Comparison of ENCODE assay signal across 19 cellular contexts in genomic region chr3:139307601-139308146, GRCh38. TPM values are rescaled to one million over a fixed set of nuclear protein-coding genes. Genes with fewer than 3 reads are reported as not detected.
A peak's percentile ranks its signal among the peaks of the same experiment; 100 is the strongest.
DNase-seq lines count a peak whose midpoint lies in the region; ATAC-seq, FAIRE-seq and TF ChIP-seq lines count a peak whose summit lies in the region.
"Had no signal": no experiment of that assay in that cellular context is flagged by ENCODE, and none has a peak within 500 bp of the region (broad histone marks: within the 10 kb centered on the region; RNA-seq: fewer than 3 reads in every experiment).

No MANE protein-coding gene starts in this region.

- ATAC-seq in A549: no peak
- ATAC-seq in omental fat pad (ENCODE audit: low FRiP score): no peak

- H3K4me1 Mint-ChIP-seq in HFFc6 (ENCODE audit: low read depth) (peaks cover 96% of the 10 kb centered on the region), neural progenitor cell (peaks cover 55% of the 10 kb centered on the region), endothelial cell (ENCODE audit: unreplicated experiment) (peaks cover 6% of the 10 kb centered on the region)

- TF ChIP-seq RAD21 in A549 (conservative IDR thresholded peaks at IDR 0.05 in 1 of 2, IDR thresholded peaks at IDR 0.05 in 1 of 2): no peak

- no peak for TF ChIP-seq POLR2A in A549 (IDR thresholded peaks at IDR 0.05; ENCODE audit: low read length)

- no peaks in the 10 kb centered on the region for H3K79me2 ChIP-seq in neural progenitor cell (ENCODE audit: low read depth)

- WGBS in A549 (ENCODE audit: missing lambda C conversion rate): 90% methylated on average over 5 of the region's 5 CpGs

- peaks cover 30% of the 10 kb centered on the region for H3K36me3 Mint-ChIP-seq in HFFc6 (ENCODE audit: low read depth)
- no peaks in the 10 kb centered on the region for H3K36me3 Mint-ChIP-seq in neural progenitor cell
- H3K36me3 Mint-ChIP-seq in endothelial cell (ENCODE audit: low read depth, unreplicated experiment): no peaks in the 10 kb centered on the region
- H3K36me3 Mint-ChIP-seq: IgD-negative memory B cell had no signal

- H3K27me3 Mint-ChIP-seq in HFFc6 (ENCODE audit: insufficient read depth): peaks cover 3% of the 10 kb centered on the region
- peaks cover 11% of the 10 kb centered on the region for H3K27me3 Mint-ChIP-seq in neural progenitor cell (ENCODE audit: insufficient read depth, low read depth)
- peaks cover 10% of the 10 kb centered on the region for H3K27me3 Mint-ChIP-seq in endothelial cell (ENCODE audit: unreplicated experiment)
- H3K27me3 Mint-ChIP-seq: IgD-negative memory B cell had no signal

- DNase-seq in A549 (ENCODE audit: low read depth in 1 of 2, low spot score in 1 of 2) (no peak), HFFc6 (no peak), astrocyte of the hippocampus (ENCODE audit: low read depth, low spot score) (peak; percentile 21), neural progenitor cell (ENCODE audit: low spot score) (no peak), NCI-H748 (lab: John Stamatoyannopoulos, UW; ENCODE audit: unreplicated experiment) (no peak), endothelial cell (ENCODE audit: low spot score) (no peak), omental fat pad (ENCODE audit: low spot score) (no peak)
- DNase-seq: BE2C, DMS79, Karpas-422, NCI-H1417, NCI-H1694 treated with DMSO at 0.1 percent for 48 hours, NCI-H2081 treated with DMSO at 0.1 percent for 48 hours, NCI-H2171 treated with DMSO at 0.1 percent for 48 hours, NCI-H524 treated with DMSO at 0.1 percent for 48 hours, Right ventricle myocardium superior had no signal

- H3K4me3 Mint-ChIP-seq in HFFc6 (peak overlapping the region; percentile 5; the same call in 1 of the 2 replicates), neural progenitor cell (peak overlapping the region; percentile 71), endothelial cell (ENCODE audit: unreplicated experiment) (no peak overlapping the region)
- H3K4me3 Mint-ChIP-seq: IgD-negative memory B cell had no signal

- H3K36me3 ChIP-seq in neural progenitor cell: no peaks in the 10 kb centered on the region
- H3K36me3 ChIP-seq: BE2C had no signal

- H3K27ac ChIP-seq in A549 (peak overlapping the region; percentile 88 to 92), neural progenitor cell (no peak overlapping the region)

- no peak overlapping the region for H3K9ac ChIP-seq in neural progenitor cell

- peaks cover 60% of the 10 kb centered on the region for H3K4me1 ChIP-seq in A549
- peaks cover 8% of the 10 kb centered on the region for H3K4me1 ChIP-seq in neural progenitor cell

- CTCF ChIA-PET in A549 (lab: Yijun Ruan, JAX): interaction anchor here (0.9 to 1.5 kb wide), 4 partner anchors 10 to 196 kb away, joined by 3 to 4 read pairs (median 3); no protein-coding TSS in a partner anchor

- H4K20me1 ChIP-seq in neural progenitor cell (ENCODE audit: low read depth): no peaks in the 10 kb centered on the region

- H3K9me3 Mint-ChIP-seq in HFFc6: no peaks in the 10 kb centered on the region; the same call in 1 of the 2 replicates
- peaks cover 2% of the 10 kb centered on the region for H3K9me3 Mint-ChIP-seq in neural progenitor cell
- no peaks in the 10 kb centered on the region for H3K9me3 Mint-ChIP-seq in endothelial cell (ENCODE audit: unreplicated experiment)

- POLR2A ChIA-PET in A549 (lab: Yijun Ruan, JAX): no interaction called here

- H3K27ac Mint-ChIP-seq in HFFc6 (peak overlapping the region; percentile 92), neural progenitor cell (peak overlapping the region; percentile 89), endothelial cell (ENCODE audit: unreplicated experiment) (no peak overlapping the region)

- no peaks in the 10 kb centered on the region for H3K27me3 ChIP-seq in neural progenitor cell
- H3K27me3 ChIP-seq: BE2C had no signal

- H3K4me2 ChIP-seq in A549: peak overlapping the region; percentile 72; the same call in 2 of the 3 replicates
- no peak overlapping the region for H3K4me2 ChIP-seq in neural progenitor cell

- H3K9me3 ChIP-seq in A549 (no peaks in the 10 kb centered on the region), neural progenitor cell (ENCODE audit: low read depth) (no peaks in the 10 kb centered on the region)
- H3K9me3 ChIP-seq: BE2C had no signal

- H2AFZ ChIP-seq in neural progenitor cell (replicated peaks): no peak overlapping the region

- H3F3A ChIP-seq in neural progenitor cell (ENCODE audit: low read depth): no peaks in the 10 kb centered on the region

- no peak for TF ChIP-seq CTCF in A549 (IDR thresholded peaks at IDR 0.05)
- TF ChIP-seq CTCF in HFFc6 (IDR thresholded peaks at IDR 0.05): no peak
- TF ChIP-seq CTCF in neural progenitor cell (IDR thresholded peaks at IDR 0.05): no peak
- TF ChIP-seq CTCF in endothelial cell (IDR thresholded peaks at IDR 0.05; ENCODE audit: unreplicated experiment): no peak
- no peak for TF ChIP-seq CTCF in omental fat pad (IDR thresholded peaks at IDR 0.05)

- no peak for TF ChIP-seq EP300 in A549 (IDR thresholded peaks at IDR 0.05)

- no peak for FAIRE-seq in A549 (lab: Jason Lieb, UNC)
- FAIRE-seq: A204.1, H54 had no signal

- H3K4me3 ChIP-seq in A549 (no peak overlapping the region), neural progenitor cell (no peak overlapping the region)

TF ChIP-seq in A549, 52 proteins besides CTCF, POLR2A, EP300 and RAD21:
- TF ChIP-seq KDM5A (IDR thresholded peaks at IDR 0.05) (no peak), NFE2L2 (conservative IDR thresholded peaks at IDR 0.05; ENCODE audit: low read length) (no peak), GATA3 (IDR thresholded peaks at IDR 0.05; ENCODE audit: borderline replicate concordance) (no peak), ZC3H11A (IDR thresholded peaks at IDR 0.05) (no peak), HOXB13 (CRISPR knock-in tag; IDR thresholded peaks at IDR 0.05; ENCODE audit: low read depth) (no peak), RFX5 (IDR thresholded peaks at IDR 0.05) (no peak), HOXB5 (CRISPR knock-in tag; IDR thresholded peaks at IDR 0.05) (no peak), NR3C1 (IDR thresholded peaks at IDR 0.05) (no peak), BCL3 (IDR thresholded peaks at IDR 0.05) (no peak), EHF (CRISPR knock-in tag; IDR thresholded peaks at IDR 0.05) (no peak), PHF8 (IDR thresholded peaks at IDR 0.05; ENCODE audit: borderline replicate concordance, low read depth) (no peak), ATOH8 (CRISPR knock-in tag; IDR thresholded peaks at IDR 0.05; ENCODE audit: low read depth) (no peak), MYC (IDR thresholded peaks at IDR 0.05; ENCODE audit: borderline replicate concordance, low read length) (no peak)

RNA-seq across cellular contexts. Expression of gene MRPS22, which starts 36.1 kb away (rescaled TPM):
- polyA plus RNA-seq in A549 (2011; rRNA removed) (37.2 and 57.3 TPM in 2 replicates), A549 (2017; fragmentation: RNase III; extraction: RNeasy Plus Mini Kit Qiagen cat#74134 plus additional on column Dnase treatment) (47.3 to 56.4 TPM (median 49.6 TPM) in 3 replicates)
- 27.7 and 32.9 TPM in 2 replicates for polyA plus RNA-seq in A549 (2012; cell fraction: cytosol; rRNA removed)
- polyA plus RNA-seq in A549 (2012; cell fraction: nucleus; rRNA removed): 21.5 and 22.4 TPM in 2 replicates
- 8.5 and 9.2 TPM in 2 replicates for polyA minus RNA-seq in A549 (2011; rRNA and poly(A)+ RNA removed)
- 10 to 100 TPM; 65.8 to 74.1 (median 71.0) TPM for total RNA-seq in HFFc6 (2021; fragmentation: NEBNext Ultra II Directional; extraction: Animal tissue kit (Norgen Biotek cat#: 25700))
- total RNA-seq in neural progenitor cell (ENCODE audit: low replicate concordance) (54.3 and 85.8 TPM in 2 replicates), endothelial cell (ENCODE audit: unreplicated experiment) (38.1 TPM), omental fat pad (10 to 100 TPM; 34.8 to 52.2 (median 40.7) TPM)
